19 cellular contexts compared by ENCODE assay signal in the genomic region with DNA sequence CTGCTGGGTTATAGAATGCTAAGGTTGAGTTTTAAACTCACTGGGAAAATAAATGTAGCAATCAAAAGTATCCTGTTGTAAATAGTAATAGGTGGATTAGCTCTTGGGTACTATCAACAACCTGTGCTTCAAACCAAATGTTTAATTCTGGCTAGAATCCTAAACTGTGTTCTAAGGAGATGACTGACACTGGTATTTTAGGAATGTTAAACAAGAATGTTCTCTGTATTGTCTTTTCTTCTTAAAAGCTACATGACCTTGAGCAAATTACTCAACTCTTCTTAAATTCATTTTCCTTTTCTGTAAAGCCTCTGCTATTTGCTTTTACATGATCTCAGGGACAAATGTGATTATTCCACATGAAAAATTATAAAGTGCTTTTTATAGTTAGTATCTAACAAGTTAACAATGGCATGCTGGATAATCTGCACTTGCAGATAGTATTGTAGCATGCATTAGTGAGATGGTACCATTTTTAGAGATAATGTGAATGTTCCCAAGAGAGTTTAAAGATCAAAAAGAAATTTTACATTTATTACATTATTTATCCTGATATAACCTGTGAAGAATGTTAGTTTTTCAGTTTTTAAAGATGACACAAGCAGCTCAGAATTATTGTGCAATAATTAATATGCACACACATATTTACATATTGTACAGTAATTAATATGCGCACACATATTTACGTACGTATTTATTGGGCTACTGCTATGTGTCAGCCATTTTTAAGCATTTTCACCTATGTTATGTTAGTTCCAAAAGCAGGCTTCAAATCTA. TPM values are rescaled to one million over a fixed set of nuclear protein-coding genes. Genes with fewer than 3 reads are reported as not detected.
DNase-seq lines count a peak whose midpoint lies in the region; ATAC-seq, FAIRE-seq and TF ChIP-seq lines count a peak whose summit lies in the region.
"Had no signal": no experiment of that assay in that cellular context is flagged by ENCODE, and none has a peak within 500 bp of the region (broad histone marks: within the 10 kb centered on the region; RNA-seq: fewer than 3 reads in every experiment).

No MANE protein-coding gene starts in this region.

- H2BK12ac ChIP-seq in trophoblast cell (ENCODE audit: low read length), result no peak overlapping the region

- WGBS in trophoblast cell (ENCODE audit: extremely low coverage, insufficient coverage, insufficient read length), result no CpG with 5 or more reads among the region's 3 CpGs

- no peaks in the 10 kb centered on the region for H3K27me3 ChIP-seq in fibroblast of lung (ENCODE audit: control insufficient read depth, insufficient read depth, low read length)
- no peaks in the 10 kb centered on the region for H3K27me3 ChIP-seq in trophoblast cell (ENCODE audit: insufficient read depth, low read length)
- H3K27me3 ChIP-seq: right atrium auricular region had no signal

- H3K27ac ChIP-seq in fibroblast of lung (ENCODE audit: insufficient read depth, low read length) (no peak overlapping the region), trophoblast cell (ENCODE audit: low read depth, low read length) (peak overlapping the region; percentile 82)

- H3K9me3 Mint-ChIP-seq in HFFc6, result no peaks in the 10 kb centered on the region; the same call in 1 of the 2 replicates

- H3K36me3 ChIP-seq in fibroblast of lung (ENCODE audit: control insufficient read depth, insufficient read depth, low read length) (no peaks in the 10 kb centered on the region), trophoblast cell (ENCODE audit: control insufficient read depth in 1 of 2, insufficient read depth in 2 of 2, low read length in 2 of 2) (no peaks in the 10 kb centered on the region)
- H3K36me3 ChIP-seq: right atrium auricular region had no signal

- H3K4me2 ChIP-seq in fibroblast of lung (ENCODE audit: extremely low read depth, insufficient read depth, low read length), result peak overlapping the region; percentile 23
- H3K4me2 ChIP-seq in trophoblast cell (ENCODE audit: low read length), result no peak overlapping the region

- H3K4me3 Mint-ChIP-seq in HFFc6, result peak overlapping the region; percentile 15; the same call in 1 of the 2 replicates
- H3K4me3 Mint-ChIP-seq: activated CD4-positive, alpha-beta T cell treated with anti-CD3 and anti-CD28 coated beads, Interleukin-2, amount 10 ng/mL, durations not matched to agents 24 days and 14 days; activated T-cell treated with anti-CD3 and anti-CD28 coated beads, Interleukin-2, amount 50 U/mL, for 4 hours; CD14-positive monocyte; naive B cell; stimulated activated naive B cell treated with anti-CD40 and anti-IgM and Interleukin-4, amounts not matched to agents 10 μg/mL and 1 μg/mL and 100 μg/mL, for 72 hours had no signal

- no peak overlapping the region for H2AK5ac ChIP-seq in trophoblast cell (ENCODE audit: low read length)

- TF ChIP-seq CTCF in HFFc6 (IDR thresholded peaks at IDR 0.05) (no peak), fibroblast of lung (conservative IDR thresholded peaks at IDR 0.05 in 1 of 2, IDR thresholded peaks at IDR 0.05 in 1 of 2; ENCODE audit: low read depth in 1 of 2, low read length in 2 of 2) (no peak)

- H3K14ac ChIP-seq in trophoblast cell (ENCODE audit: low read length), result no peak overlapping the region

- no peak overlapping the region for H2AFZ ChIP-seq in fibroblast of lung (ENCODE audit: low read length)
- no peak overlapping the region for H2AFZ ChIP-seq in trophoblast cell (ENCODE audit: insufficient read depth, low read length, poor library complexity)

- FAIRE-seq in frontal cortex (lab: Jason Lieb, UNC), result no peak
- FAIRE-seq: GM12878, HTR-8/SVneo, urothelium cell line had no signal

- H3K9ac ChIP-seq in fibroblast of lung (ENCODE audit: insufficient read depth, low read length), result no peak overlapping the region
- H3K9ac ChIP-seq in trophoblast cell (ENCODE audit: low read length), result no peak overlapping the region

- no peak overlapping the region for H3K4me3 ChIP-seq in fibroblast of lung (replicated peaks in 1 of 4; ENCODE audit: control extremely low read depth in 1 of 4, insufficient read depth in 1 of 4, low read depth in 3 of 4, low read length in 4 of 4)
- no peak overlapping the region for H3K4me3 ChIP-seq in trophoblast cell (ENCODE audit: low read depth, low read length)
- H3K4me3 ChIP-seq: GM12878, right atrium auricular region had no signal

- peak overlapping the region; percentile 52 for H3K27ac Mint-ChIP-seq in HFFc6
- H3K27ac Mint-ChIP-seq: activated CD4-positive, alpha-beta T cell treated with anti-CD3 and anti-CD28 coated beads, Interleukin-2, amount 10 ng/mL, durations not matched to agents 24 days and 14 days; CD14-positive monocyte; stimulated activated naive B cell treated with anti-CD40 and anti-IgM and Interleukin-4, amounts not matched to agents 10 μg/mL and 1 μg/mL and 100 μg/mL, for 72 hours had no signal

- no peak overlapping the region for H3K23ac ChIP-seq in trophoblast cell (ENCODE audit: low read length)

- H3K9me3 ChIP-seq in fibroblast of lung (ENCODE audit: control insufficient read depth, insufficient read depth, low read depth, low read length) (no peaks in the 10 kb centered on the region), trophoblast cell (ENCODE audit: insufficient read depth, low read depth, low read length) (no peaks in the 10 kb centered on the region)
- H3K9me3 ChIP-seq: right atrium auricular region had no signal

- no peak overlapping the region for H4K12ac ChIP-seq in trophoblast cell (ENCODE audit: low read depth, low read length)

- no peak overlapping the region for H2BK120ac ChIP-seq in trophoblast cell (ENCODE audit: insufficient read depth, low read length, poor library complexity)

- H3K79me1 ChIP-seq in trophoblast cell (ENCODE audit: low read length), result peaks cover 34% of the 10 kb centered on the region

- ATAC-seq in GM18907 (IDR thresholded peaks at IDR 0.05; ENCODE audit: unreplicated experiment), result no peak
- ATAC-seq: activated T-cell treated with anti-CD3 and anti-CD28 coated beads, Interleukin-2, amount 50 U/mL, for 4 hours; GM12878; stimulated activated naive B cell treated with anti-CD40 and anti-IgM and Interleukin-4, amounts not matched to agents 10 μg/mL and 1 μg/mL and 100 μg/mL, for 72 hours had no signal

- H4K8ac ChIP-seq in trophoblast cell (ENCODE audit: low read depth, low read length), result no peak overlapping the region

- DNase-seq in HFFc6 (no peak), amniotic epithelial cell (ENCODE audit: low read depth) (peak; percentile 79), fibroblast of lung (ENCODE audit: low read depth in 2 of 2) (peak; percentile 14 to 66), trophoblast cell (no peak), NCI-H446 treated with DMSO at 0.1 percent for 48 hours (lab: John Stamatoyannopoulos, UW) (no peak), frontal cortex (ENCODE audit: low spot score in 2 of 2) (no peak), NCI-H2227 treated with DMSO at 0.1 percent for 48 hours (lab: John Stamatoyannopoulos, UW) (no peak)
- DNase-seq: activated CD4-positive, alpha-beta T cell treated with anti-CD3 and anti-CD28 coated beads, Interleukin-2, amount 10 ng/mL, durations not matched to agents 24 days and 14 days; activated T-cell treated with anti-CD3 and anti-CD28 coated beads, Interleukin-2, amount 50 U/mL, for 4 hours; naive B cell; NCI-H1092 treated with DMSO at 0.1 percent for 48 hours; NCI-H524; stimulated activated naive B cell treated with anti-CD40 and anti-IgM and Interleukin-4, amounts not matched to agents 10 μg/mL and 1 μg/mL and 100 μg/mL, for 72 hours had no signal

- H2BK5ac ChIP-seq in trophoblast cell (ENCODE audit: low read depth, low read length, poor library complexity), result no peak overlapping the region

- H3K4me1 Mint-ChIP-seq in HFFc6 (ENCODE audit: low read depth), result peaks cover 83% of the 10 kb centered on the region
- H3K4me1 Mint-ChIP-seq: naive B cell; stimulated activated naive B cell treated with anti-CD40 and anti-IgM and Interleukin-4, amounts not matched to agents 10 μg/mL and 1 μg/mL and 100 μg/mL, for 72 hours had no signal

- H3K4ac ChIP-seq in trophoblast cell (ENCODE audit: low read depth, low read length), result no peak overlapping the region

- H4K20me1 ChIP-seq in fibroblast of lung (ENCODE audit: control insufficient read depth, extremely low read depth, insufficient read depth, low read length), result no peaks in the 10 kb centered on the region

- no peak overlapping the region for H3K18ac ChIP-seq in trophoblast cell (ENCODE audit: low read length)

- no peak overlapping the region for H4K91ac ChIP-seq in trophoblast cell (ENCODE audit: low read depth, low read length)

- no peaks in the 10 kb centered on the region; the same call in 1 of the 2 replicates for H3K27me3 Mint-ChIP-seq in HFFc6 (ENCODE audit: insufficient read depth)
- H3K27me3 Mint-ChIP-seq: naive B cell had no signal

- peaks cover 14% of the 10 kb centered on the region; the same call in 1 of the 2 replicates for H3K36me3 Mint-ChIP-seq in HFFc6 (ENCODE audit: low read depth)
- H3K36me3 Mint-ChIP-seq: CD14-positive monocyte; stimulated activated naive B cell treated with anti-CD40 and anti-IgM and Interleukin-4, amounts not matched to agents 10 μg/mL and 1 μg/mL and 100 μg/mL, for 72 hours had no signal

- H3K79me2 ChIP-seq in fibroblast of lung (ENCODE audit: control insufficient read depth, insufficient read depth, low read length) (no peaks in the 10 kb centered on the region), trophoblast cell (ENCODE audit: control insufficient read depth, insufficient read depth, low read length, poor library complexity) (no peaks in the 10 kb centered on the region)

- H3K4me1 ChIP-seq in fibroblast of lung (ENCODE audit: control insufficient read depth, extremely low read depth, insufficient read depth, low read length) (peaks cover 10% of the 10 kb centered on the region), trophoblast cell (ENCODE audit: control insufficient read depth in 1 of 2, insufficient read depth in 2 of 2, low read length in 2 of 2) (peaks cover 4 to 13% of the 10 kb centered on the region in 2 experiments)

RNA-seq across cellular contexts. Expression of a gene that starts 13.6 kb away (rescaled TPM):
- total RNA-seq in HFFc6 (2021; fragmentation: NEBNext Ultra II Directional; extraction: Animal tissue kit (Norgen Biotek cat#: 25700)), result 1 to 10 TPM in 4 of 6 experiments, under 1 TPM in 2; 0.76 to 2.3 (median 1.3) TPM
- total RNA-seq in fibroblast of lung, result 5.6 and 8.2 TPM in 2 replicates
- polyA plus RNA-seq in fibroblast of lung, result 4.8 and 10.9 TPM in 2 replicates
- polyA plus RNA-seq in fibroblast of lung (2012), result 3.8 and 8.6 TPM in 2 replicates
- 0.31 and 0.33 TPM in 2 replicates for polyA minus RNA-seq in fibroblast of lung (ENCODE audit: low replicate concordance)
- 20.9 and 23.0 TPM in 2 replicates for polyA plus RNA-seq in trophoblast cell (2013)
- 1.2 TPM for total RNA-seq in frontal cortex

RNA-seq across cellular contexts. Expression of a gene that starts 17.7 kb away (rescaled TPM):
- 10 to 100 TPM; 23.8 to 29.6 (median 25.8) TPM for total RNA-seq in HFFc6 (2021; fragmentation: NEBNext Ultra II Directional; extraction: Animal tissue kit (Norgen Biotek cat#: 25700))
- 6.2 and 18.5 TPM in 2 replicates for total RNA-seq in fibroblast of lung
- 33.6 and 34.6 TPM in 2 replicates for polyA plus RNA-seq in fibroblast of lung
- 27.0 and 30.3 TPM in 2 replicates for polyA plus RNA-seq in fibroblast of lung (2012)
- polyA minus RNA-seq in fibroblast of lung (ENCODE audit: low replicate concordance), result 15.3 and 21.2 TPM in 2 replicates
- 13.2 and 13.3 TPM in 2 replicates for polyA plus RNA-seq in trophoblast cell (2013)
- total RNA-seq in frontal cortex, result 26.1 TPM

Comparison
In these comparisons a context has a peak if more than half of its experiments do, and no peak if none do; other contexts are left out.
1. DNase-seq: peak in amniotic epithelial cell (single experiment) and fibroblast of lung (2 of 2); none in HFFc6 (single experiment), trophoblast cell (0 of 2), NCI-H446 treated with DMSO at 0.1 percent for 48 hours (single experiment), frontal cortex (0 of 2) and NCI-H2227 treated with DMSO at 0.1 percent for 48 hours (single experiment).